ENCODE assay signal across 9 cellular contexts in the genomic region with DNA sequence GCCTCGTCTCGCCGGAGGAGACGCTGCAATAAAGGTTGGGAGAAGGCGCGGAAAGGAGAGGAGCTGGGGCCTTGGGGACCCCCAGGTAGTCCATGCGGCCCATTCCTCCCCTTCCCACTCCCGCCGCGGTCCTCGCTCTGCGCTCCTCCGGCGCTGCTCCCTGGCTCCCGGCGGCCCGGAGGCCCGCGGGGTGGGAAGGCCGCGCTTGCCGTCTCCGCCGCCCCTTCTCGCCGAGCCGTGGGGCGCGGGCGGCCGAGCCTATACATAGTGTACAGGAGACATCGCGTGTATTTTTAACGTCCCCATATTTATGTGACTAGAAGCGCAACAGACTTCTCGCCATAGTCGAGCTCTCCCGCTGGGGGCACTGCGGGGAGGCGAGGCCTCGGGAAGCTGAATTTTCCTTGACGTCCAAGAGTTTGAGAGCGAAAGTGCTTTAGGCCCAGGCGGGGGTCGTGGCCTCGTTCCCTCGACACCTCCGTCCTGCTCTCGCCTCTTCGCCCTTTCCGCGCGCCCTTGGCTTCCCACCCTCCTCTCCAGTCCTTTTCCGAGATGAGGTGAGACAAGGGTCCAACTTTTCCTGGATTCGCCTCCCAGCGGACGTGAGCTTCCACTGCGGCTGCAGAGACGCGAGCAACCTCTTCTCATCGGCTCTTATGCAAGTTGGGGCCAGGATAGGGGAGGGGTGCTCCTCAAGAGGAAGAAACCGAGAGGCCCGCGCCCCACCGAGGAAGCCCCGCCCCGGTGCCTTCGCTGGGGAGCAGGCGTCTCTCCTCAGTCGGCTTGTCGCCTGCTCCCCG. TPM values are rescaled to one million over a fixed set of nuclear protein-coding genes. Genes with fewer than 3 reads are reported as not detected.
DNase-seq lines count a peak whose midpoint lies in the region; ATAC-seq and TF ChIP-seq lines count a peak whose summit lies in the region.
"Had no signal": no experiment of that assay in that cellular context is flagged by ENCODE, and none has a peak within 500 bp of the region (broad histone marks: within the 10 kb centered on the region; RNA-seq: fewer than 3 reads in every experiment).

No MANE protein-coding gene starts in this region.

- H2AFZ ChIP-seq in neuronal stem cell (ENCODE audit: low read length) = no peak overlapping the region

- TF ChIP-seq CTCF in fibroblast of villous mesenchyme (IDR thresholded peaks at IDR 0.05; ENCODE audit: insufficient read depth, low read depth, low read length) = peak; percentile 40

- H3K18ac ChIP-seq in neuronal stem cell (ENCODE audit: low read length) = peak overlapping the region; percentile 16

- peaks cover 22 to 41% of the 10 kb centered on the region in 2 donors for H3K36me3 ChIP-seq in neuronal stem cell (replicated peaks in 1 of 2; ENCODE audit: control insufficient read depth in 2 of 2, insufficient read depth in 2 of 2, low read length in 2 of 2)

- H3K14ac ChIP-seq in neuronal stem cell (ENCODE audit: low read length) = no peak overlapping the region

- H2AK5ac ChIP-seq in neuronal stem cell (ENCODE audit: low read depth, low read length) = no peak overlapping the region

- peaks cover 0 to 8% of the 10 kb centered on the region in 2 donors for H3K4me1 ChIP-seq in neuronal stem cell (ENCODE audit: control insufficient read depth in 2 of 2, insufficient read depth in 1 of 2, low read depth in 1 of 2, low read length in 2 of 2)

- ATAC-seq in HG03354 (IDR thresholded peaks at IDR 0.05; ENCODE audit: poor library complexity, severe bottlenecking, unreplicated experiment) (no peak), GM18498 (IDR thresholded peaks at IDR 0.05; ENCODE audit: unreplicated experiment) (no peak), SK-N-SH treated with all-trans-retinoic acid at 6 μM for 48 hours (no peak)

- H3K4me3 ChIP-seq in fibroblast of villous mesenchyme (ENCODE audit: low read depth, low read length) (peak overlapping the region; percentile 35), neuronal stem cell (ENCODE audit: low read length in 2 of 2) (no peak overlapping the region)

- peaks cover 0 to 21% (median 7%) of the 10 kb centered on the region in 3 experiments for H3K27me3 ChIP-seq in neuronal stem cell (ENCODE audit: control insufficient read depth in 3 of 3, insufficient read depth in 3 of 3, low read depth in 1 of 3, low read length in 3 of 3)

- peak overlapping the region; percentile 44 for H3K23ac ChIP-seq in neuronal stem cell (ENCODE audit: low read depth, low read length, poor library complexity)

- H2BK5ac ChIP-seq in neuronal stem cell (ENCODE audit: low read length) = no peak overlapping the region

- no peak overlapping the region for H2BK15ac ChIP-seq in neuronal stem cell (ENCODE audit: low read length)

- peaks cover 0 to 2% of the 10 kb centered on the region in 2 donors for H3K9me3 ChIP-seq in neuronal stem cell (replicated peaks in 1 of 2; ENCODE audit: control insufficient read depth in 2 of 2, insufficient read depth in 1 of 2, low read depth in 1 of 2, low read length in 2 of 2)

- no peak overlapping the region for H2BK12ac ChIP-seq in neuronal stem cell (ENCODE audit: low read length)

- no peak overlapping the region for H4K91ac ChIP-seq in neuronal stem cell (ENCODE audit: low read depth, low read length, poor library complexity)

- no peak overlapping the region for H3K27ac ChIP-seq in neuronal stem cell (replicated peaks; ENCODE audit: low read length)
- H3K27ac ChIP-seq: epithelial cell of prostate had no signal

- H3K4ac ChIP-seq in neuronal stem cell (ENCODE audit: low read length) = no peak overlapping the region

- no peaks in the 10 kb centered on the region for H3K79me1 ChIP-seq in neuronal stem cell (ENCODE audit: low read depth, low read length)

- H2BK120ac ChIP-seq in neuronal stem cell (ENCODE audit: low read depth, low read length) = no peak overlapping the region

- peak overlapping the region; percentile 35 for H3K4me2 ChIP-seq in neuronal stem cell (ENCODE audit: insufficient read depth, low read length, poor library complexity, severe bottlenecking)

- peak; percentile 56 for DNase-seq in Daoy (ENCODE audit: low read depth)
- peak; percentile 58 for DNase-seq in SKM-1 treated with dmso at 0.1 percent for 144 hours (lab: John Stamatoyannopoulos, UW; ENCODE audit: unreplicated experiment)
- peak; percentile 33 for DNase-seq in fibroblast of villous mesenchyme (ENCODE audit: low read depth)
- DNase-seq in neuronal stem cell (ENCODE audit: low spot score) = peak; percentile 45
- DNase-seq in NCI-H748 (lab: John Stamatoyannopoulos, UW; ENCODE audit: unreplicated experiment) = no peak

- no CpG with 5 or more reads among the region's 72 CpGs for WGBS in neuronal stem cell (ENCODE audit: extremely low coverage in 2 of 2, insufficient read length in 2 of 2, insufficient replicate concordance in 1 of 2), 2 donors

- H4K8ac ChIP-seq in neuronal stem cell (ENCODE audit: low read depth, low read length) = no peak overlapping the region

- H3K9ac ChIP-seq in neuronal stem cell (ENCODE audit: low read depth, low read length, poor library complexity) = no peak overlapping the region

TF ChIP-seq in SK-N-SH treated with all-trans-retinoic acid at 6 μM for 48 hours, 23 proteins besides CTCF, POLR2A, EP300 and RAD21:
- TF ChIP-seq, protein P1, sequence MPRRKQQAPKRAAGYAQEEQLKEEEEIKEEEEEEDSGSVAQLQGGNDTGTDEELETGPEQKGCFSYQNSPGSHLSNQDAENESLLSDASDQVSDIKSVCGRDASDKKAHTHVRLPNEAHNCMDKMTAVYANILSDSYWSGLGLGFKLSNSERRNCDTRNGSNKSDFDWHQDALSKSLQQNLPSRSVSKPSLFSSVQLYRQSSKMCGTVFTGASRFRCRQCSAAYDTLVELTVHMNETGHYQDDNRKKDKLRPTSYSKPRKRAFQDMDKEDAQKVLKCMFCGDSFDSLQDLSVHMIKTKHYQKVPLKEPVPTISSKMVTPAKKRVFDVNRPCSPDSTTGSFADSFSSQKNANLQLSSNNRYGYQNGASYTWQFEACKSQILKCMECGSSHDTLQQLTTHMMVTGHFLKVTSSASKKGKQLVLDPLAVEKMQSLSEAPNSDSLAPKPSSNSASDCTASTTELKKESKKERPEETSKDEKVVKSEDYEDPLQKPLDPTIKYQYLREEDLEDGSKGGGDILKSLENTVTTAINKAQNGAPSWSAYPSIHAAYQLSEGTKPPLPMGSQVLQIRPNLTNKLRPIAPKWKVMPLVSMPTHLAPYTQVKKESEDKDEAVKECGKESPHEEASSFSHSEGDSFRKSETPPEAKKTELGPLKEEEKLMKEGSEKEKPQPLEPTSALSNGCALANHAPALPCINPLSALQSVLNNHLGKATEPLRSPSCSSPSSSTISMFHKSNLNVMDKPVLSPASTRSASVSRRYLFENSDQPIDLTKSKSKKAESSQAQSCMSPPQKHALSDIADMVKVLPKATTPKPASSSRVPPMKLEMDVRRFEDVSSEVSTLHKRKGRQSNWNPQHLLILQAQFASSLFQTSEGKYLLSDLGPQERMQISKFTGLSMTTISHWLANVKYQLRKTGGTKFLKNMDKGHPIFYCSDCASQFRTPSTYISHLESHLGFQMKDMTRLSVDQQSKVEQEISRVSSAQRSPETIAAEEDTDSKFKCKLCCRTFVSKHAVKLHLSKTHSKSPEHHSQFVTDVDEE (CRISPR knock-in tag; IDR thresholded peaks at IDR 0.05) = no peak

RNA-seq across cellular contexts. Expression of a gene that starts 29.0 kb away (rescaled TPM):
- 0.54 TPM in 1 of 2 replicates, not detected in the other for total RNA-seq in Daoy (2014; rRNA removed; shearing (Covaris generic))
- under 0.01 TPM in 2 replicates for total RNA-seq in fibroblast of villous mesenchyme
- polyA plus RNA-seq in neuronal stem cell (2013, experiment 1 of 2) = 8.5 TPM
- polyA plus RNA-seq in neuronal stem cell (2013, experiment 2 of 2) = 6.5 TPM

RNA-seq across cellular contexts. Expression of a gene that starts 31.7 kb away (rescaled TPM):
- total RNA-seq in Daoy (2014; rRNA removed; shearing (Covaris generic)) = 25.3 and 28.0 TPM in 2 replicates
- 15.5 and 18.6 TPM in 2 replicates for total RNA-seq in fibroblast of villous mesenchyme
- 15.5 TPM for polyA plus RNA-seq in neuronal stem cell (2013, experiment 1 of 2)
- 15.9 TPM for polyA plus RNA-seq in neuronal stem cell (2013, experiment 2 of 2)

RNA-seq across cellular contexts. Expression of a gene that starts 49.3 kb away (rescaled TPM):
- total RNA-seq in Daoy (2014; rRNA removed; shearing (Covaris generic)) = 2.8 and 6.8 TPM in 2 replicates
- total RNA-seq in fibroblast of villous mesenchyme = not detected in 2 replicates
- 0.18 TPM for polyA plus RNA-seq in neuronal stem cell (2013, experiment 1 of 2)
- polyA plus RNA-seq in neuronal stem cell (2013, experiment 2 of 2) = 0.18 TPM
